8 cellular contexts compared by ENCODE assay signal in the genomic region with DNA sequence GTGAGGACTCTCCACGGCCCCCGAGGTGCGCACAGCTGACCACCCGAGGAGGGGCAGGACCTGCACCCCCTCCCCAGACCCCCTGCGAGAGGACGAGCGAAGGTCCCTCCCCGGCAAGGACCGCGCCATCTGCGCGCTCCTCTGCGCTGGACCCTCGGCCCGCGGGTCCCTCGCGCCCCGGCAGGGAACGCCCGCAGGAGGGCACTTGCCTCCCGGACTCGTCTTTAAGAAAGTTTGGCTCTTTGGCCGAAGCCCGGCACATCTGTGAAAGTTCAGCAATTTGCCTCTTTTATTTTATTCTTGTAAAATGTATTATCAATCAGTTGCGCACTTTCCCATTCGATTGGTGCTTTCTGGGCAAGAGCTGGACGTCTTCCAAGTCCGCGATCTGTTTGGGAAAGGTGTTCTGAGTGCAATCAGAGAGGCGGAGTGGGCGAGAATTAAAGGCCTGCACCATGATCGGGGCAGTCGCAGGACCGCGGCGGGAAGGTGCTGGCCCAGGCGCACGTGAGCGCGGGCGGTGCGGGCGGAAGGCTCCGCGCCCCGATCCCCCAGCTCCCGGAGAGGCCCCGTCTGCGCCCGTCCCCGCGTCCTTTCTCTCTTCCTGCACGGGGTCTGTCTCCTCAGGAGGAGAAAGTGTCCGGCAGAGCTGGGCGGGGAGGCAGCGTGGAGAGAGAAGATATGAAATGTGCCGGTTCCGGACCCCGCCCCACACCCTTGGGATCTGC. TPM values are rescaled to one million over a fixed set of nuclear protein-coding genes. Genes with fewer than 3 reads are reported as not detected.
A peak's percentile ranks its signal among the peaks of the same experiment; 100 is the strongest.
DNase-seq lines count a peak whose midpoint lies in the region; ATAC-seq and TF ChIP-seq lines count a peak whose summit lies in the region.

No MANE protein-coding gene starts in this region.

- ATAC-seq in activated T-cell treated with anti-CD3 and anti-CD28 coated beads, Interleukin-2, amount 50 U/mL, for 4 hours, result peak; percentile 36 to 39
- ATAC-seq in heart left ventricle, result peak; percentile 33 to 52 (median 42)
- ATAC-seq in HG03521 (IDR thresholded peaks at IDR 0.05; ENCODE audit: unreplicated experiment), result no peak
- no peak for ATAC-seq in GM21526 (IDR thresholded peaks at IDR 0.05; ENCODE audit: low FRiP score, unreplicated experiment)

- H3K27me3 ChIP-seq in heart left ventricle, result peaks cover 0 to 57% (median 17%) of the 10 kb centered on the region in 9 donors

- H3K4me1 Mint-ChIP-seq in activated T-cell treated with anti-CD3 and anti-CD28 coated beads, Interleukin-2, amount 50 U/mL, for 4 hours (ENCODE audit: low read depth), result peaks cover 7% of the 10 kb centered on the region
- peaks cover 9% of the 10 kb centered on the region for H3K4me1 Mint-ChIP-seq in progenitor cell of endocrine pancreas (ENCODE audit: low read depth)

- no peaks in the 10 kb centered on the region for H3K36me3 Mint-ChIP-seq in activated T-cell treated with anti-CD3 and anti-CD28 coated beads, Interleukin-2, amount 50 U/mL, for 4 hours (ENCODE audit: insufficient read depth)
- no peaks in the 10 kb centered on the region for H3K36me3 Mint-ChIP-seq in progenitor cell of endocrine pancreas (ENCODE audit: insufficient read depth)

- 0 to 1% (median 0%) methylated on average over 35 to 60 of the region's 60 CpGs for WGBS in heart left ventricle, 4 donors

- H3K27ac ChIP-seq in heart left ventricle, result no peak overlapping the region

- peaks cover 23% of the 10 kb centered on the region for H3K27me3 Mint-ChIP-seq in activated T-cell treated with anti-CD3 and anti-CD28 coated beads, Interleukin-2, amount 50 U/mL, for 4 hours (ENCODE audit: low read depth)
- H3K27me3 Mint-ChIP-seq in progenitor cell of endocrine pancreas, result peaks cover 53% of the 10 kb centered on the region

- no peaks in the 10 kb centered on the region for H3K36me3 ChIP-seq in heart left ventricle

- TF ChIP-seq CTCF in heart left ventricle (IDR thresholded peaks at IDR 0.05) (no peak), progenitor cell of endocrine pancreas (IDR thresholded peaks at IDR 0.05; ENCODE audit: unreplicated experiment) (no peak)

- peak overlapping the region; percentile 64 for H3K4me3 Mint-ChIP-seq in activated T-cell treated with anti-CD3 and anti-CD28 coated beads, Interleukin-2, amount 50 U/mL, for 4 hours
- peak overlapping the region; percentile 67 for H3K4me3 Mint-ChIP-seq in progenitor cell of endocrine pancreas (ENCODE audit: low read depth)

- peaks cover 8 to 41% (median 19%) of the 10 kb centered on the region in 12 donors for H3K4me1 ChIP-seq in heart left ventricle

- TF ChIP-seq POLR2A in heart left ventricle (IDR thresholded peaks at IDR 0.05), result no peak

- no peak overlapping the region for H3K27ac Mint-ChIP-seq in progenitor cell of endocrine pancreas

- DNase-seq in NCI-H748 (lab: John Stamatoyannopoulos, UW; ENCODE audit: unreplicated experiment) (peak; percentile 77), NCI-H748 treated with DMSO at 0.1 percent for 48 hours (lab: John Stamatoyannopoulos, UW) (no peak), heart left ventricle (peak in 1 of 5 donors; percentile 9), progenitor cell of endocrine pancreas (ENCODE audit: low spot score, unreplicated experiment) (no peak), HK-2 (ENCODE audit: unreplicated experiment) (no peak)
- DNase-seq in activated T-cell treated with anti-CD3 and anti-CD28 coated beads, Interleukin-2, amount 50 U/mL, for 4 hours, result no peak

- H3K9me3 Mint-ChIP-seq in activated T-cell treated with anti-CD3 and anti-CD28 coated beads, Interleukin-2, amount 50 U/mL, for 4 hours, result no peaks in the 10 kb centered on the region
- no peaks in the 10 kb centered on the region for H3K9me3 Mint-ChIP-seq in progenitor cell of endocrine pancreas (ENCODE audit: low read depth)

- H3K4me3 ChIP-seq in heart left ventricle, result peak overlapping the region; percentile 8 to 65 (median 50)

- intact Hi-C loops in heart left ventricle (cut with DNase I), result loop anchor here in 9 of 10 donors (1.0 to 10.0 kb wide), 6 partner anchors 42 to 117 kb away; no protein-coding TSS in a partner anchor

- H3K9me3 ChIP-seq in heart left ventricle, result no peaks in the 10 kb centered on the region

RNA-seq across cellular contexts. Expression of a gene that starts 1.6 kb away (rescaled TPM):
- not detected for total RNA-seq in activated T-cell treated with anti-CD3 and anti-CD28 coated beads, Interleukin-2, amount 50 U/mL, for 4 hours
- total RNA-seq in heart left ventricle (1 to 10 TPM in 5 of 9 donors, under 1 TPM in 4; 0.44 to 9.0 (median 2.2) TPM), progenitor cell of endocrine pancreas (0.22 and 0.42 TPM in 2 replicates)
- polyA plus RNA-seq in heart left ventricle, result 1 to 10 TPM in 1 of 2 donors, under 1 TPM in 1; 0.25 to 1.2 TPM

RNA-seq across cellular contexts. Expression of a gene that starts 24.8 kb away (rescaled TPM):
- 100 to 1,000 TPM; 132 to 178 (median 168) TPM for total RNA-seq in activated T-cell treated with anti-CD3 and anti-CD28 coated beads, Interleukin-2, amount 50 U/mL, for 4 hours
- 10 to 100 TPM; 60.9 to 95.7 (median 64.7) TPM for total RNA-seq in heart left ventricle
- polyA plus RNA-seq in heart left ventricle, result 10 to 100 TPM; 51.4 to 99.7 TPM
- 111 and 118 TPM in 2 replicates for total RNA-seq in progenitor cell of endocrine pancreas

RNA-seq across cellular contexts. Expression of a gene that starts 25.7 kb away (rescaled TPM):
- total RNA-seq in activated T-cell treated with anti-CD3 and anti-CD28 coated beads, Interleukin-2, amount 50 U/mL, for 4 hours, result 10 to 100 TPM; 12.9 to 14.7 (median 13.9) TPM
- total RNA-seq in heart left ventricle (10 to 100 TPM in 5 of 9 donors, 1 to 10 TPM in 4; 4.9 to 16.4 (median 10.5) TPM), progenitor cell of endocrine pancreas (120 and 129 TPM in 2 replicates)
- 10 to 100 TPM in 1 of 2 donors, 1 to 10 TPM in 1; 7.1 to 11.7 TPM for polyA plus RNA-seq in heart left ventricle

Comparison
In these comparisons a context has a peak if more than half of its experiments do, and no peak if none do; other contexts are left out.
1. ATAC-seq: peak in activated T-cell treated with anti-CD3 and anti-CD28 coated beads, Interleukin-2, amount 50 U/mL, for 4 hours (2 of 2) and heart left ventricle (4 of 4); none in HG03521 (single experiment) and GM21526 (single experiment).